ENCODE assay signal across 37 cellular contexts in genomic region chr19:20256606-20257005, GRCh38.
DNase-seq lines count a peak whose midpoint lies in the region; ATAC-seq, FAIRE-seq and TF ChIP-seq lines count a peak whose summit lies in the region.
"Had no signal": no experiment of that assay in that cellular context is flagged by ENCODE, and none has a peak within 500 bp of the region (broad histone marks: within the 10 kb centered on the region; RNA-seq: fewer than 3 reads in every experiment).

No MANE protein-coding gene starts in this region.

- no peaks in the 10 kb centered on the region for H3K79me1 ChIP-seq in H9 (ENCODE audit: insufficient read depth, low read depth, low read length, poor library complexity, severe bottlenecking)
- no peaks in the 10 kb centered on the region for H3K79me1 ChIP-seq in H1 (ENCODE audit: low read depth, low read length)

- TF ChIP-seq POLR2A in H1 (IDR thresholded peaks at IDR 0.05; ENCODE audit: control extremely low read depth in 1 of 2, low read depth in 2 of 2, low read length in 2 of 2) (no peak), thyroid gland (IDR thresholded peaks at IDR 0.05) (no peak)

- H3K4ac ChIP-seq in H9 (ENCODE audit: low read depth, low read length) (no peak overlapping the region), H1 (replicated peaks; ENCODE audit: insufficient read length, low read depth, low read length) (no peak overlapping the region)

- H4K20me1 ChIP-seq in H9 (ENCODE audit: control insufficient read depth, insufficient read depth, insufficient read length): no peaks in the 10 kb centered on the region
- no peaks in the 10 kb centered on the region for H4K20me1 ChIP-seq in H1 (replicated peaks in 1 of 2; ENCODE audit: control insufficient read depth in 1 of 2, insufficient read depth in 2 of 2, low read length in 2 of 2)
- H4K20me1 ChIP-seq: BLaER1; BLaER1 treated with 17β-estradiol and CSF1 and Interleukin-3, amounts not matched to agents 10 nM and 100 nM had no signal

- ATAC-seq in HG03469 (IDR thresholded peaks at IDR 0.05; ENCODE audit: unreplicated experiment) (no peak), HG03442 (IDR thresholded peaks at IDR 0.05; ENCODE audit: unreplicated experiment) (no peak)
- ATAC-seq: A549; CD8-positive, alpha-beta T cell had no signal

- H3K36me3 ChIP-seq in H1 (ENCODE audit: control insufficient read depth in 2 of 4, insufficient read depth in 4 of 4, low read length in 3 of 4) (no peaks in the 10 kb centered on the region), thyroid gland (no peaks in the 10 kb centered on the region)
- H3K36me3 ChIP-seq: BE2C; BLaER1; BLaER1 treated with 17β-estradiol and CSF1 and Interleukin-3, amounts not matched to agents 10 nM and 100 nM had no signal

- no peaks in the 10 kb centered on the region for H3K79me2 ChIP-seq in H9 (ENCODE audit: insufficient read depth, low read length)
- no peaks in the 10 kb centered on the region for H3K79me2 ChIP-seq in H1 (ENCODE audit: control insufficient read depth in 1 of 2, insufficient read depth in 2 of 2, low read length in 2 of 2)

- no peak overlapping the region for H3K27ac ChIP-seq in H9 (ENCODE audit: insufficient read length, low read depth, low read length)
- H3K27ac ChIP-seq in H1 (ENCODE audit: low read depth, low read length): no peak overlapping the region
- H3K27ac ChIP-seq in thyroid gland: peak overlapping the region; percentile 7 to 76 (median 71)
- H3K27ac ChIP-seq: 22Rv1; A549; BLaER1; BLaER1 treated with 17β-estradiol and CSF1 and Interleukin-3, amounts not matched to agents 10 nM and 100 nM; C4-2B had no signal

- H2BK12ac ChIP-seq in H9 (ENCODE audit: insufficient read length, low read depth, low read length): no peak overlapping the region
- H2BK12ac ChIP-seq in H1 (ENCODE audit: low read depth, low read length): no peak overlapping the region

- CTCF ChIA-PET in H1 (lab: Charles Lee; ENCODE audit: partially characterized antibody): interaction anchor here (0.6 to 1.5 kb wide), 2 partner anchors 103 to 292 kb away, joined by 3 to 4 read pairs; no protein-coding TSS in a partner anchor

- no peak for TF ChIP-seq EP300 in H1 (IDR thresholded peaks at IDR 0.05; ENCODE audit: borderline replicate concordance in 1 of 2, low read depth in 2 of 2, low read length in 2 of 2)

- H3K9me3 ChIP-seq in H9 (ENCODE audit: control insufficient read depth, low read depth, low read length) (no peaks in the 10 kb centered on the region), H1 (ENCODE audit: insufficient read depth in 2 of 2, low read depth in 1 of 2, low read length in 1 of 2) (no peaks in the 10 kb centered on the region; a peak in 1 of 4 replicates), thyroid gland (no peaks in the 10 kb centered on the region)
- H3K9me3 ChIP-seq: A549, BE2C, Caco-2 had no signal

- H2BK120ac ChIP-seq in H9 (ENCODE audit: low read depth, low read length, poor library complexity, severe bottlenecking): no peak overlapping the region
- H2BK120ac ChIP-seq in H1 (replicated peaks; ENCODE audit: low read depth, low read length): no peak overlapping the region

- H2BK15ac ChIP-seq in H9 (ENCODE audit: low read depth, low read length) (no peak overlapping the region), H1 (ENCODE audit: low read length) (no peak overlapping the region)

- FAIRE-seq in H1 (lab: Jason Lieb, UNC): no peak
- FAIRE-seq: A204.1, A549, D721Med had no signal

- H4K8ac ChIP-seq in H9 (replicated peaks; ENCODE audit: insufficient read length, low read depth, low read length) (no peak overlapping the region), H1 (ENCODE audit: extremely low read depth, insufficient read depth, low read length) (no peak overlapping the region)

- no peak overlapping the region for H3K56ac ChIP-seq in H9 (ENCODE audit: insufficient read length, low read depth, low read length)
- no peak overlapping the region for H3K56ac ChIP-seq in H1 (replicated peaks; ENCODE audit: insufficient read length, low read depth, low read length)

- no peak overlapping the region for H3K4me3 Mint-ChIP-seq in H9
- H3K4me3 Mint-ChIP-seq: B cell; CD14-positive monocyte; CD4-positive, alpha-beta memory T cell; CD4-positive, alpha-beta T cell; CD8-positive, alpha-beta memory T cell; CD8-positive, alpha-beta T cell had no signal

- H3K18ac ChIP-seq in H9 (ENCODE audit: insufficient read length, low read depth, low read length) (no peak overlapping the region), H1 (ENCODE audit: extremely low read depth, low read length) (peak overlapping the region; percentile 3; the same call in 1 of the 2 replicates)

- H2AK5ac ChIP-seq in H9 (ENCODE audit: insufficient read length, low read length) (no peak overlapping the region), H1 (ENCODE audit: low read depth, low read length) (no peak overlapping the region)

- H2BK5ac ChIP-seq in H9 (ENCODE audit: insufficient read length, low read length): no peak overlapping the region
- H2BK5ac ChIP-seq in H1 (ENCODE audit: low read depth, low read length): no peak overlapping the region; the same call in 1 of the 2 replicates

- H3K27ac Mint-ChIP-seq in H9: no peak overlapping the region
- H3K27ac Mint-ChIP-seq: B cell; CD14-positive monocyte; CD4-positive, alpha-beta memory T cell; CD4-positive, alpha-beta T cell; CD4-positive, CD25-positive, alpha-beta regulatory T cell; CD8-positive, alpha-beta memory T cell; CD8-positive, alpha-beta T cell had no signal

- peaks cover 0 to 5% of the 10 kb centered on the region in 2 experiments; a peak in 2 of 5 replicates for H3K9me3 Mint-ChIP-seq in H9
- H3K9me3 Mint-ChIP-seq: CD4-positive, alpha-beta T cell; CD8-positive, alpha-beta T cell had no signal

- H2AFZ ChIP-seq in H9 (ENCODE audit: low read length) (no peak overlapping the region), H1 (ENCODE audit: low read length) (no peak overlapping the region)

- no peaks in the 10 kb centered on the region for H3K27me3 Mint-ChIP-seq in H9 (ENCODE audit: low read depth)
- H3K27me3 Mint-ChIP-seq: CD4-positive, CD25-positive, alpha-beta regulatory T cell had no signal

- H3K27me3 ChIP-seq in H9 (ENCODE audit: insufficient read depth, low read length): no peaks in the 10 kb centered on the region
- H3K27me3 ChIP-seq in H1 (replicated peaks in 1 of 4; ENCODE audit: control insufficient read depth in 3 of 4, extremely low read depth in 1 of 4, insufficient read depth in 3 of 4, low read length in 3 of 4): no peaks in the 10 kb centered on the region
- no peaks in the 10 kb centered on the region for H3K27me3 ChIP-seq in thyroid gland
- H3K27me3 ChIP-seq: BE2C; BLaER1; BLaER1 treated with 17β-estradiol and CSF1 and Interleukin-3, amounts not matched to agents 10 nM and 100 nM had no signal

- H4K91ac ChIP-seq in H9 (ENCODE audit: insufficient read length, low read depth, low read length) (no peak overlapping the region), H1 (replicated peaks; ENCODE audit: insufficient read length, low read length) (no peak overlapping the region)

- no CpG with 5 or more reads among the region's 2 CpGs for WGBS in H9 (ENCODE audit: extremely low coverage, insufficient read length, low lambda C conversion rate)
- WGBS in H1 (ENCODE audit: extremely low coverage in 1 of 2, insufficient coverage in 1 of 2, insufficient read length in 1 of 2, insufficient replicate concordance in 2 of 2, low coverage in 1 of 2, low lambda C conversion rate in 2 of 2, missing lambda C conversion rate in 1 of 2), 2 experiments: 94% methylated on average over 2 of the region's 2 CpGs; no CpG with 5 or more reads in 1 of the 2 experiments
- 66 to 69% methylated on average over 2 of the region's 2 CpGs for WGBS in thyroid gland, 2 donors

- H3K4me3 ChIP-seq in H1 (ENCODE audit: extremely low read depth in 1 of 4, insufficient read depth in 2 of 4, low read depth in 3 of 4, low read length in 4 of 4) (no peak overlapping the region), thyroid gland (replicated peaks in 1 of 3) (no peak overlapping the region)
- H3K4me3 ChIP-seq: A549; BLaER1; BLaER1 treated with 17β-estradiol and CSF1 and Interleukin-3, amounts not matched to agents 10 nM and 100 nM had no signal

- H3K23me2 ChIP-seq in H9 (ENCODE audit: insufficient read length, low read depth, low read length, poor library complexity, severe bottlenecking): no peaks in the 10 kb centered on the region
- H3K23me2 ChIP-seq in H1 (ENCODE audit: low read depth, low read length): no peaks in the 10 kb centered on the region

- H3K4me1 ChIP-seq in H9 (ENCODE audit: insufficient read depth, low read length): peaks cover 2% of the 10 kb centered on the region; the same call in 1 of the 2 replicates
- peaks cover 0 to 19% (median 8%) of the 10 kb centered on the region in 4 experiments for H3K4me1 ChIP-seq in H1 (replicated peaks in 1 of 4; ENCODE audit: control insufficient read depth in 3 of 4, insufficient read depth in 4 of 4, low read length in 3 of 4)
- H3K4me1 ChIP-seq in thyroid gland: peaks cover 44 to 47% of the 10 kb centered on the region in 2 donors
- H3K4me1 ChIP-seq: A549; BE2C; BLaER1; BLaER1 treated with 17β-estradiol and CSF1 and Interleukin-3, amounts not matched to agents 10 nM and 100 nM; Caco-2 had no signal

- no peak overlapping the region for H4K5ac ChIP-seq in H9 (ENCODE audit: insufficient read length, low read depth, low read length)
- H4K5ac ChIP-seq in H1 (ENCODE audit: insufficient read length, low read depth, low read length): no peak overlapping the region

- H3K14ac ChIP-seq in H9 (ENCODE audit: insufficient read depth, low read length): no peak overlapping the region
- no peak overlapping the region for H3K14ac ChIP-seq in H1 (ENCODE audit: insufficient read length)

- intact Hi-C loops in thyroid gland (cut with DNase I): no loop called here

- peaks cover 44 to 51% of the 10 kb centered on the region in 2 experiments for H3K4me1 Mint-ChIP-seq in H9
- H3K4me1 Mint-ChIP-seq: CD14-positive monocyte; CD4-positive, alpha-beta memory T cell; CD4-positive, CD25-positive, alpha-beta regulatory T cell; CD8-positive, alpha-beta memory T cell had no signal

- POLR2A ChIA-PET in H1 (lab: Charles Lee; ENCODE audit: partially characterized antibody): no interaction called here

- H3T11ph ChIP-seq in H9 (ENCODE audit: low read length): no peak overlapping the region

- TF ChIP-seq CTCF in H9 (conservative IDR thresholded peaks at IDR 0.05) (no peak), H1 (IDR thresholded peaks at IDR 0.05; ENCODE audit: control extremely low read depth in 1 of 3, insufficient read depth in 1 of 3, low read depth in 1 of 3, low read length in 3 of 3) (no peak), thyroid gland (IDR thresholded peaks at IDR 0.05) (no peak)

- H2BK20ac ChIP-seq in H9 (ENCODE audit: low read depth, low read length, poor library complexity, severe bottlenecking) (peak overlapping the region; percentile 26), H1 (ENCODE audit: low read length) (no peak overlapping the region)

- H3K4me2 ChIP-seq in H9 (ENCODE audit: insufficient read depth, insufficient read length, low read length) (no peak overlapping the region), H1 (ENCODE audit: insufficient read depth in 1 of 2, low read depth in 2 of 2, low read length in 2 of 2) (no peak overlapping the region)
- H3K4me2 ChIP-seq: A549; BLaER1; BLaER1 treated with 17β-estradiol and CSF1 and Interleukin-3, amounts not matched to agents 10 nM and 100 nM had no signal

- DNase-seq in H9 (no peak), H1 (ENCODE audit: low read depth in 1 of 2, low spot score in 2 of 2) (peak in 1 of 2 experiments; percentile 32), left kidney (ENCODE audit: low read depth, low spot score) (peak; percentile 19), thyroid gland (peak; percentile 62 to 74)
- no peak for DNase-seq in activated CD8-positive, alpha-beta memory T cell treated with anti-CD3 and anti-CD28 coated beads for 24 hours
- no peak for DNase-seq in stimulated activated CD4-positive, alpha-beta T cell treated with anti-CD3 and anti-CD28 coated beads, Interleukin-2, amount 100 ng/mL, for 48 hours
- DNase-seq: 8988T; ACHN; AML-193; BE2C; C1 segment of cervical spinal cord; Caco-2; Calu3; CD4-positive, alpha-beta memory T cell; CD4-positive, alpha-beta T cell; CD4-positive, CD25-positive, alpha-beta regulatory T cell; CD8-positive, alpha-beta memory T cell; CD8-positive, alpha-beta T cell; COR-L47; DMS 273 treated with DMSO at 0.1 percent for 48 hours; DMS153; DMS53; DMS79; DMS79 treated with DMSO at 0.1 percent for 48 hours; DND-41; EL had no signal

- peaks cover 0 to 8% (median 0%) of the 10 kb centered on the region in 3 experiments; a peak in 1 of 7 replicates for H3K36me3 Mint-ChIP-seq in H9 (ENCODE audit: insufficient read depth in 1 of 3, low read depth in 3 of 3)
- H3K36me3 Mint-ChIP-seq: CD14-positive monocyte; CD4-positive, alpha-beta memory T cell; CD4-positive, CD25-positive, alpha-beta regulatory T cell; CD8-positive, alpha-beta T cell had no signal

- H3K23ac ChIP-seq in H9 (ENCODE audit: insufficient read length, low read depth, low read length) (no peak overlapping the region), H1 (ENCODE audit: insufficient read length) (no peak overlapping the region)

- no peak for TF ChIP-seq RAD21 in H1 (IDR thresholded peaks at IDR 0.05 in 1 of 2, conservative IDR thresholded peaks at IDR 0.05 in 1 of 2; ENCODE audit: low read depth in 2 of 2, low read length in 2 of 2)

- no peak overlapping the region for H3K9ac ChIP-seq in H9 (ENCODE audit: extremely low read depth, insufficient read length, low read length)
- H3K9ac ChIP-seq in H1 (replicated peaks in 1 of 4; ENCODE audit: extremely low read depth in 1 of 4, low read depth in 3 of 4, low read length in 3 of 4): no peak overlapping the region
- H3K9ac ChIP-seq: BLaER1; BLaER1 treated with 17β-estradiol and CSF1 and Interleukin-3, amounts not matched to agents 10 nM and 100 nM had no signal

Comparison
In these comparisons a context has a peak if more than half of its experiments do, and no peak if none do; other contexts are left out.
1. DNase-seq: peak in left kidney (single experiment) and thyroid gland (2 of 2); none in H9 (single experiment), activated CD8-positive, alpha-beta memory T cell treated with anti-CD3 and anti-CD28 coated beads for 24 hours (single experiment) and stimulated activated CD4-positive, alpha-beta T cell treated with anti-CD3 and anti-CD28 coated beads, Interleukin-2, amount 100 ng/mL, for 48 hours (0 of 2).
2. H3K27ac ChIP-seq: peak in thyroid gland (3 of 3); none in H9 (single experiment) and H1 (single experiment).